In the genomic region with DNA sequence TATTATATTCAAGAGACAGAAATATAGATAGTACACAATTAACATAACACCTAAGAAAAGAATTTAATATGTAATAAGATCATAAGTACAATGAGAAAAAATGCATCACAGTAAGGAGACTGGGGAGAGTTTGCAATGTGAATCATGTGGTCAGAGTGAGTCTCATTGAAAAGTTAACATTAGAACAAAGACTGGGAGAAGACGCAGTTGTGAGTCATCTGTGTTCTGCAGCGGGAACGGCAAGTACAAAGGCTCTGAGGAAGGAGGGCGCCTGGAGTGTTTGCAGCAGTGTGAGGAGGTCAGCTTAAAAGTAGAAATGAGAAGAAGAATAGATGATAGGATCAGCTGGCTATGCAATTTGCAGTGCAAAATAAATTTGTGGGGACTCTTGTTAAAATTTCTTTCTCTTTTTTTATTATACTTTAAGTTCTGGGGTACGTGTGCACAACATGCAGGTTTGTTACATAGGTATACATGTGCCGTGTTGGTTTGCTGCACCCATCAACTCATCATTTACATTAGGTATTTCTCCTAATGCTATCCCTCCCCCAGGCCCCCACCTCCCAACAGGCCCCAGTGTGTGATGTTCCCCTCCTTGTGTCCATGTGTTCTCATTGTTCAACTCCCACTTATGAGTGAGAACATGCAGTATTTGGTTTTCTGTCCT, we compare ENCODE assay signal across 8 cellular contexts. TPM values are rescaled to one million over a fixed set of nuclear protein-coding genes. Genes with fewer than 3 reads are reported as not detected.
A peak's percentile ranks its signal among the peaks of the same experiment; 100 is the strongest.
DNase-seq lines count a peak whose midpoint lies in the region; ATAC-seq and TF ChIP-seq lines count a peak whose summit lies in the region.
"Not testable (repeated sequence)": the region's sequence is repeated elsewhere in the genome, so short reads cannot be mapped to it uniquely, and the experiment has no call there.

No MANE protein-coding gene starts in this region.

- ATAC-seq in CD4-positive, CD25-positive, alpha-beta regulatory T cell (ENCODE audit: low read depth in 2 of 2): peak; percentile 81 to 84
- ATAC-seq in GM21381 (IDR thresholded peaks at IDR 0.05; ENCODE audit: unreplicated experiment) (peak; percentile 49), HG03442 (IDR thresholded peaks at IDR 0.05; ENCODE audit: unreplicated experiment) (peak; percentile 70)

- H3K4me1 ChIP-seq in CD4-positive, CD25-positive, alpha-beta regulatory T cell (ENCODE audit: control insufficient read depth, insufficient read depth, low read length, poor library complexity, severe bottlenecking): peaks cover 19% of the 10 kb centered on the region
- H3K4me1 ChIP-seq in SJSA1 (replicated peaks) (peaks cover 20% of the 10 kb centered on the region), mesodermal cell (ENCODE audit: control insufficient read depth, insufficient read depth, low read length, poor library complexity, severe bottlenecking) (peaks cover 36% of the 10 kb centered on the region)

- not testable (repeated sequence) for H3K9me3 ChIP-seq in CD4-positive, CD25-positive, alpha-beta regulatory T cell (ENCODE audit: control insufficient read depth in 2 of 2, low read length in 2 of 2); SJSA1 (replicated peaks)
- H3K9me3 ChIP-seq in mesodermal cell (ENCODE audit: control insufficient read depth, low read length): peaks cover 12% of the 10 kb centered on the region

- H3K36me3 ChIP-seq in CD4-positive, CD25-positive, alpha-beta regulatory T cell (ENCODE audit: control insufficient read depth, insufficient read depth, low read length); SJSA1; mesodermal cell (ENCODE audit: control insufficient read depth, insufficient read depth, low read length): not testable (repeated sequence)

- not testable (repeated sequence) for H3K27me3 Mint-ChIP-seq in CD4-positive, CD25-positive, alpha-beta regulatory T cell

- peaks cover 30 to 42% (median 33%) of the 10 kb centered on the region in 4 donors for H3K4me1 Mint-ChIP-seq in CD4-positive, CD25-positive, alpha-beta regulatory T cell

- not testable (repeated sequence) for H3K27me3 ChIP-seq in CD4-positive, CD25-positive, alpha-beta regulatory T cell (ENCODE audit: control insufficient read depth, insufficient read depth, low read length); SJSA1 (replicated peaks)

- H3K9me3 Mint-ChIP-seq in CD4-positive, CD25-positive, alpha-beta regulatory T cell: not testable (repeated sequence)

- not testable (repeated sequence) for TF ChIP-seq CTCF in epithelial cell of esophagus (IDR thresholded peaks at IDR 0.05; ENCODE audit: insufficient read depth, low read depth, low read length, missing control alignments)

- not testable (repeated sequence) for H3K27ac ChIP-seq in CD4-positive, CD25-positive, alpha-beta regulatory T cell (ENCODE audit: insufficient read depth, low read length, poor library complexity, severe bottlenecking)
- H3K27ac ChIP-seq in SJSA1: peak overlapping the region; percentile 24
- H3K27ac ChIP-seq in mesodermal cell (ENCODE audit: low read depth, low read length, severe bottlenecking): peak overlapping the region; percentile 59

- H3K36me3 Mint-ChIP-seq in CD4-positive, CD25-positive, alpha-beta regulatory T cell: not testable (repeated sequence)

- H3K4me3 Mint-ChIP-seq in CD4-positive, CD25-positive, alpha-beta regulatory T cell: peak overlapping the region in 1 of 4 donors; percentile 1

- WGBS in mesodermal cell (ENCODE audit: insufficient coverage in 2 of 2), 2 experiments: 43 to 55% methylated on average over 4 of the region's 6 CpGs

- peak in 1 of 3 donors; percentile 47 for DNase-seq in CD4-positive, CD25-positive, alpha-beta regulatory T cell
- peak; percentile 79 to 83 for DNase-seq in SJSA1 (ENCODE audit: low read depth in 1 of 2, low spot score in 2 of 2)
- DNase-seq in activated T-helper 1 cell treated with Interleukin-2 at 50 U/mL for 16 hours (ENCODE audit: low read depth): peak; percentile 17
- peak; percentile 95 for DNase-seq in epithelial cell of esophagus (ENCODE audit: low read depth)
- peak; percentile 41 for DNase-seq in stimulated activated CD4-positive, alpha-beta T cell treated with anti-CD3 and anti-CD28 coated beads, Interleukin-4, amount 100 ng/mL, for 1 hour

- peak overlapping the region in 2 of 3 donors; percentile 37 to 72 for H3K27ac Mint-ChIP-seq in CD4-positive, CD25-positive, alpha-beta regulatory T cell

- not testable (repeated sequence) for H3K4me3 ChIP-seq in CD4-positive, CD25-positive, alpha-beta regulatory T cell (ENCODE audit: low read depth, low read length); SJSA1; epithelial cell of esophagus (ENCODE audit: low read length); mesodermal cell (ENCODE audit: extremely low read depth, insufficient read depth, low read length, poor library complexity, severe bottlenecking)

RNA-seq across cellular contexts. Expression of gene RGS1, which starts 44.4 kb away (rescaled TPM):
- 2,600 TPM for total RNA-seq in CD4-positive, CD25-positive, alpha-beta regulatory T cell
- 100 to 1,000 TPM; 118 to 294 (median 158) TPM for polyA plus RNA-seq in CD4-positive, CD25-positive, alpha-beta regulatory T cell
- total RNA-seq in SJSA1 (2014; rRNA removed; shearing (Covaris generic)): not detected in 2 replicates
- polyA plus RNA-seq in mesodermal cell (2013, experiment 1 of 2): 9.3 TPM
- 14.9 TPM for polyA plus RNA-seq in mesodermal cell (2013, experiment 2 of 2)

Comparison
In these comparisons a context has a peak if more than half of its experiments do, and no peak if none do; other contexts are left out.
1. RNA of gene RGS1, which starts 44.4 kb away (total RNA-seq): 2,600 TPM in CD4-positive, CD25-positive, alpha-beta regulatory T cell (single experiment); not detected in SJSA1; every median in the first group is over 1,000 times any median in the second.
2. Peak in every context shown above with its lines, with median percentiles within 50 percentile points of each other: ATAC-seq.